Comparison of ENCODE assay signal across 8 cellular contexts in the genomic region with DNA sequence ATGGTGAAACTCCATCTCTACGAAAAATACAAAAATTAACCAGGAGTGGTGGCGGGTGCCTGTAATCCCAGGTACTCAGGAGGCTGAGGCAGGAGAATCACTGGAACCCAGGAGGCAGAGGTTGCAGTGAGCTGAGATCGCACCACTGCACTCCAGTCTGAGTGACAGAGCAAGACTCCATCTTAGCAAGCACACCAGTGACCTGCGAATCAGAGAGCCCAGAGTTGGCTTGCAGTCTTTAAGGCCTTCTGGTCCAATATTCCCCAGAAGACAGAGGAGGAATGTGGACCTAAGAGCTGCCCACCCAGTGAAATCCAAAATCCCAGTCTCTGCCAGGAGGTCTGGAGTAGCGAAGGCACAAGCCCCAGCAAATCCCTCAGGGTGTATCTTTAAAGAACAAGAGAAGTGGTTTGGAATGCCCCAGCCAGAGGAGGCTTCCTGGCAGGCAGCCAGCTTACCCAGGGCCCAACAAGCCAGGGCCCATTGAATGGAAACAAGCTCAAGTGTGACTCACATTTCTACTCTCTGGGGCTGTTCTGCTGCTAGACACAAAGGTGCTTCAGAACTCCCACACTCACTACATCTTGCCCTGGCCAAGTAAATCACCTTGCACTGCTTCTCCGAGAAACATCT. TPM values are rescaled to one million over a fixed set of nuclear protein-coding genes. Genes with fewer than 3 reads are reported as not detected.
DNase-seq lines count a peak whose midpoint lies in the region; ATAC-seq and TF ChIP-seq lines count a peak whose summit lies in the region.

No MANE protein-coding gene starts in this region.

- H3K4me3 ChIP-seq in BE2C (ENCODE audit: low read depth, low read length) = no peak overlapping the region
- no peak overlapping the region for H3K4me3 ChIP-seq in SK-N-MC
- H3K4me3 ChIP-seq in epithelial cell of esophagus (ENCODE audit: low read length) = no peak overlapping the region
- no peak overlapping the region for H3K4me3 ChIP-seq in stomach

- no peak for TF ChIP-seq CTCF in BE2C (IDR thresholded peaks at IDR 0.05; ENCODE audit: low read depth, low read length)
- TF ChIP-seq CTCF in epithelial cell of esophagus (IDR thresholded peaks at IDR 0.05; ENCODE audit: insufficient read depth, low read depth, low read length, missing control alignments) = no peak
- no peak for TF ChIP-seq CTCF in stomach (IDR thresholded peaks at IDR 0.05)

- intact Hi-C loops in stomach (cut with DNase I; ENCODE audit: low total_unique reads) = no loop called here

- TF ChIP-seq POLR2A in stomach (IDR thresholded peaks at IDR 0.05) = no peak

- H3K27ac ChIP-seq in SK-N-MC = no peak overlapping the region
- H3K27ac ChIP-seq in stomach = no peak overlapping the region

- 86 to 95% (median 92%) methylated on average over 6 of the region's 6 CpGs for WGBS in stomach, 5 donors

- H3K9me3 ChIP-seq in BE2C (no peaks in the 10 kb centered on the region), SK-N-MC (ENCODE audit: low read depth, low read length) (no peaks in the 10 kb centered on the region), stomach (no peaks in the 10 kb centered on the region)

- H3K4me1 ChIP-seq in BE2C (no peaks in the 10 kb centered on the region), stomach (peaks cover 0 to 6% (median 3%) of the 10 kb centered on the region in 4 donors)

- peak; percentile 40 for ATAC-seq in HG03565 (IDR thresholded peaks at IDR 0.05; ENCODE audit: unreplicated experiment)
- ATAC-seq in GM21526 (IDR thresholded peaks at IDR 0.05; ENCODE audit: low FRiP score, unreplicated experiment) = no peak

- peak; percentile 70 for DNase-seq in BE2C
- DNase-seq in SK-N-MC (ENCODE audit: low read depth, low spot score) = peak; percentile 44
- peak; percentile 99 for DNase-seq in epithelial cell of esophagus (ENCODE audit: low read depth)
- DNase-seq in stimulated activated CD4-positive, alpha-beta T cell treated with anti-CD3 and anti-CD28 coated beads, Interleukin-4, amount 100 ng/mL, for 24 hours = peak; percentile 52
- no peak for DNase-seq in stomach
- no peak for DNase-seq in OCI-M2 (lab: John Stamatoyannopoulos, UW; ENCODE audit: unreplicated experiment)

- H3K9ac ChIP-seq in SK-N-MC (ENCODE audit: insufficient read length) = no peak overlapping the region

- H3K27me3 ChIP-seq in BE2C (no peaks in the 10 kb centered on the region), stomach (no peaks in the 10 kb centered on the region)

- no peak for TF ChIP-seq EP300 in stomach (IDR thresholded peaks at IDR 0.05)

- H3K36me3 ChIP-seq in BE2C = no peaks in the 10 kb centered on the region
- no peaks in the 10 kb centered on the region for H3K36me3 ChIP-seq in SK-N-MC (ENCODE audit: insufficient read depth, low read length)
- peaks cover 0 to 9% (median 0%) of the 10 kb centered on the region in 4 donors for H3K36me3 ChIP-seq in stomach

RNA-seq across cellular contexts. Expression of gene GPR161, which starts 23.9 kb away (rescaled TPM):
- polyA plus RNA-seq in BE2C (2012; ENCODE audit: insufficient read depth, insufficient read length, low read depth) = 0.14 TPM
- total RNA-seq in stomach = 1 to 10 TPM; 3.1 to 8.1 (median 5.8) TPM
- polyA plus RNA-seq in stomach = 1 to 10 TPM; 1.1 to 2.9 (median 2.6) TPM

Comparison
In these comparisons a context has a peak if more than half of its experiments do, and no peak if none do; other contexts are left out.
1. DNase-seq: peak in BE2C (single experiment), SK-N-MC (single experiment), epithelial cell of esophagus (single experiment) and stimulated activated CD4-positive, alpha-beta T cell treated with anti-CD3 and anti-CD28 coated beads, Interleukin-4, amount 100 ng/mL, for 24 hours (single experiment); none in stomach (single experiment) and OCI-M2 (single experiment).